1 cellular context compared by ENCODE assay signal in the genomic region with DNA sequence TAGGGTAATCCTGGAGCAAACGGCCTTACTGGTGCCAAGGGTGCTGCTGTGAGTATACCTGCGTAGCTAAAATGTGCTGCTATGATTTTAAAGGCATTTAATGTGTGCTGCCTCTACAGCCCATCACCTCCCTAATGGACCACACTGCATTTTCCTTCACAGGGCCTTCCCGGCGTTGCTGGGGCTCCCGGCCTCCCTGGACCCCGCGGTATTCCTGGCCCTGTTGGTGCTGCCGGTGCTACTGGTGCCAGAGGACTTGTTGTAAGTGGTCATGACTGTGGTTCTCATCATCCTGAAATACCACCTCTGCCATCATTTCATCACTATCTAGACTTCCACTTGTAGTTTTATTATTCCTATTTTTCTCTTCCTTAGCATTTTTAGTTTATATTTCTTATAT.
TF ChIP-seq lines count a peak whose summit lies in the region.

No MANE protein-coding gene starts in this region.

TF ChIP-seq in GM23338, 12 proteins besides CTCF, POLR2A, EP300 and RAD21 (continued from another document):
- TF ChIP-seq, protein P1, sequence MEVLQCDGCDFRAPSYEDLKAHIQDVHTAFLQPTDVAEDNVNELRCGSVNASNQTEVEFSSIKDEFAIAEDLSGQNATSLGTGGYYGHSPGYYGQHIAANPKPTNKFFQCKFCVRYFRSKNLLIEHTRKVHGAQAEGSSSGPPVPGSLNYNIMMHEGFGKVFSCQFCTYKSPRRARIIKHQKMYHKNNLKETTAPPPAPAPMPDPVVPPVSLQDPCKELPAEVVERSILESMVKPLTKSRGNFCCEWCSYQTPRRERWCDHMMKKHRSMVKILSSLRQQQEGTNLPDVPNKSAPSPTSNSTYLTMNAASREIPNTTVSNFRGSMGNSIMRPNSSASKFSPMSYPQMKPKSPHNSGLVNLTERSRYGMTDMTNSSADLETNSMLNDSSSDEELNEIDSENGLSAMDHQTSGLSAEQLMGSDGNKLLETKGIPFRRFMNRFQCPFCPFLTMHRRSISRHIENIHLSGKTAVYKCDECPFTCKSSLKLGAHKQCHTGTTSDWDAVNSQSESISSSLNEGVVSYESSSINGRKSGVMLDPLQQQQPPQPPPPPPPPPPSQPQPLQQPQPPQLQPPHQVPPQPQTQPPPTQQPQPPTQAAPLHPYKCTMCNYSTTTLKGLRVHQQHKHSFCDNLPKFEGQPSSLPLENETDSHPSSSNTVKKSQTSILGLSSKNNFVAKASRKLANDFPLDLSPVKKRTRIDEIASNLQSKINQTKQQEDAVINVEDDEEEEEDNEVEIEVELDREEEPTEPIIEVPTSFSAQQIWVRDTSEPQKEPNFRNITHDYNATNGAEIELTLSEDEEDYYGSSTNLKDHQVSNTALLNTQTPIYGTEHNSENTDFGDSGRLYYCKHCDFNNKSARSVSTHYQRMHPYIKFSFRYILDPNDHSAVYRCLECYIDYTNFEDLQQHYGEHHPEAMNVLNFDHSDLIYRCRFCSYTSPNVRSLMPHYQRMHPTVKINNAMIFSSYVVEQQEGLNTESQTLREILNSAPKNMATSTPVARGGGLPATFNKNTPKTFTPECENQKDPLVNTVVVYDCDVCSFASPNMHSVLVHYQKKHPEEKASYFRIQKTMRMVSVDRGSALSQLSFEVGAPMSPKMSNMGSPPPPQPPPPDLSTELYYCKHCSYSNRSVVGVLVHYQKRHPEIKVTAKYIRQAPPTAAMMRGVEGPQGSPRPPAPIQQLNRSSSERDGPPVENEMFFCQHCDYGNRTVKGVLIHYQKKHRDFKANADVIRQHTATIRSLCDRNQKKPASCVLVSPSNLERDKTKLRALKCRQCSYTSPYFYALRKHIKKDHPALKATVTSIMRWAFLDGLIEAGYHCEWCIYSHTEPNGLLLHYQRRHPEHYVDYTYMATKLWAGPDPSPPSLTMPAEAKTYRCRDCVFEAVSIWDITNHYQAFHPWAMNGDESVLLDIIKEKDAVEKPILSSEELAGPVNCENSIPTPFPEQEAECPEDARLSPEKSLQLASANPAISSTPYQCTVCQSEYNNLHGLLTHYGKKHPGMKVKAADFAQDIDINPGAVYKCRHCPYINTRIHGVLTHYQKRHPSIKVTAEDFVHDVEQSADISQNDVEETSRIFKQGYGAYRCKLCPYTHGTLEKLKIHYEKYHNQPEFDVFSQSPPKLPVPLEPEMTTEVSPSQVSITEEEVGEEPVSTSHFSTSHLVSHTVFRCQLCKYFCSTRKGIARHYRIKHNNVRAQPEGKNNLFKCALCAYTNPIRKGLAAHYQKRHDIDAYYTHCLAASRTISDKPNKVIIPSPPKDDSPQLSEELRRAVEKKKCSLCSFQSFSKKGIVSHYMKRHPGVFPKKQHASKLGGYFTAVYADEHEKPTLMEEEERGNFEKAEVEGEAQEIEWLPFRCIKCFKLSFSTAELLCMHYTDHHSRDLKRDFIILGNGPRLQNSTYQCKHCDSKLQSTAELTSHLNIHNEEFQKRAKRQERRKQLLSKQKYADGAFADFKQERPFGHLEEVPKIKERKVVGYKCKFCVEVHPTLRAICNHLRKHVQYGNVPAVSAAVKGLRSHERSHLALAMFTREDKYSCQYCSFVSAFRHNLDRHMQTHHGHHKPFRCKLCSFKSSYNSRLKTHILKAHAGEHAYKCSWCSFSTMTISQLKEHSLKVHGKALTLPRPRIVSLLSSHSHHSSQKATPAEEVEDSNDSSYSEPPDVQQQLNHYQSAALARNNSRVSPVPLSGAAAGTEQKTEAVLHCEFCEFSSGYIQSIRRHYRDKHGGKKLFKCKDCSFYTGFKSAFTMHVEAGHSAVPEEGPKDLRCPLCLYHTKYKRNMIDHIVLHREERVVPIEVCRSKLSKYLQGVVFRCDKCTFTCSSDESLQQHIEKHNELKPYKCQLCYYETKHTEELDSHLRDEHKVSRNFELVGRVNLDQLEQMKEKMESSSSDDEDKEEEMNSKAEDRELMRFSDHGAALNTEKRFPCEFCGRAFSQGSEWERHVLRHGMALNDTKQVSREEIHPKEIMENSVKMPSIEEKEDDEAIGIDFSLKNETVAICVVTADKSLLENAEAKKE (CRISPR knock-in tag; IDR thresholded peaks at IDR 0.05): no peak
- TF ChIP-seq STAT1 (IDR thresholded peaks at IDR 0.05; ENCODE audit: unreplicated experiment) (no peak), EZH2 (IDR thresholded peaks at IDR 0.05; ENCODE audit: low read depth, unreplicated experiment) (no peak), POLR2AphosphoS5 (IDR thresholded peaks at IDR 0.05; ENCODE audit: low read depth) (no peak)
- TF ChIP-seq, protein P2, sequence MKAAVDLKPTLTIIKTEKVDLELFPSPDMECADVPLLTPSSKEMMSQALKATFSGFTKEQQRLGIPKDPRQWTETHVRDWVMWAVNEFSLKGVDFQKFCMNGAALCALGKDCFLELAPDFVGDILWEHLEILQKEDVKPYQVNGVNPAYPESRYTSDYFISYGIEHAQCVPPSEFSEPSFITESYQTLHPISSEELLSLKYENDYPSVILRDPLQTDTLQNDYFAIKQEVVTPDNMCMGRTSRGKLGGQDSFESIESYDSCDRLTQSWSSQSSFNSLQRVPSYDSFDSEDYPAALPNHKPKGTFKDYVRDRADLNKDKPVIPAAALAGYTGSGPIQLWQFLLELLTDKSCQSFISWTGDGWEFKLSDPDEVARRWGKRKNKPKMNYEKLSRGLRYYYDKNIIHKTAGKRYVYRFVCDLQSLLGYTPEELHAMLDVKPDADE (IDR thresholded peaks at IDR 0.05): no peak
